8 cellular contexts compared by ENCODE assay signal in genomic region chr11:68460741-68461283, GRCh38. TPM values are rescaled to one million over a fixed set of nuclear protein-coding genes. Genes with fewer than 3 reads are reported as not detected.
DNase-seq lines count a peak whose midpoint lies in the region; ATAC-seq, FAIRE-seq and TF ChIP-seq lines count a peak whose summit lies in the region.

PPP6R3 (plus strand) TSS chr11:68460752; CDS start chr11:68537665, 76,913 bp downstream.

- no peak within 1 kb of the TSS for H2BK12ac ChIP-seq in H1 (ENCODE audit: low read depth, low read length)

- H2BK15ac ChIP-seq in H1 (ENCODE audit: low read length) = no peak within 1 kb of the TSS

- no peak for TF ChIP-seq CTCF in HCT116 (IDR thresholded peaks at IDR 0.05 in 2 of 3, conservative IDR thresholded peaks at IDR 0.05 in 1 of 3; ENCODE audit: borderline replicate concordance in 1 of 3, insufficient read depth in 1 of 3, low read depth in 2 of 3, low read length in 2 of 3)
- TF ChIP-seq CTCF in OCI-LY7 (conservative IDR thresholded peaks at IDR 0.05; ENCODE audit: low read length) = no peak
- TF ChIP-seq CTCF in H1 (IDR thresholded peaks at IDR 0.05; ENCODE audit: control extremely low read depth in 1 of 3, insufficient read depth in 1 of 3, low read depth in 1 of 3, low read length in 3 of 3) = no peak

- POLR2A ChIA-PET in HCT116 (lab: Charles Lee) (no interaction called here), OCI-LY7 (lab: Charles Lee) (interaction anchor here (0.6 to 1.4 kb wide), 3 partner anchors 19 to 104 kb away, joined by 4 to 6 read pairs (median 5); no protein-coding TSS in a partner anchor), H1 (lab: Charles Lee; ENCODE audit: partially characterized antibody) (interaction anchor here (0.9 to 2.1 kb wide), 8 partner anchors 9 to 223 kb away, joined by 3 to 8 read pairs (median 4); partner anchors contain the start of gene C11orf24)

- H3K4me1 ChIP-seq in HCT116 (ENCODE audit: control insufficient read depth in 1 of 2, insufficient read depth in 2 of 2, low read length in 2 of 2) (peaks cover 10 to 26% of the 10 kb centered on the region in 2 experiments), OCI-LY7 (ENCODE audit: insufficient read depth, low read length, poor library complexity, severe bottlenecking) (peaks cover 42% of the 10 kb centered on the region), H1 (replicated peaks in 1 of 4; ENCODE audit: control insufficient read depth in 3 of 4, insufficient read depth in 4 of 4, low read length in 3 of 4) (peaks cover 0 to 8% (median 3%) of the 10 kb centered on the region in 4 experiments; a peak in 6 of 7 replicates), mucosa of stomach (ENCODE audit: control insufficient read depth, insufficient read depth, low read length) (peaks cover 47% of the 10 kb centered on the region)

- peak; percentile 48 for ATAC-seq in HCT116

- no peak within 1 kb of the TSS for H2BK20ac ChIP-seq in H1 (ENCODE audit: low read length)

- H2BK120ac ChIP-seq in H1 (replicated peaks; ENCODE audit: low read depth, low read length) = no peak within 1 kb of the TSS

- no peak for TF ChIP-seq EP300 in H1 (IDR thresholded peaks at IDR 0.05; ENCODE audit: borderline replicate concordance in 1 of 2, low read depth in 2 of 2, low read length in 2 of 2)

- RAD21 ChIA-PET in HCT116 (lab: Charles Lee; ENCODE audit: low non-redundant PET in 1 of 2, low total read pairs in 2 of 2, uncharacterized antibody in 2 of 2, unreplicated experiment in 2 of 2) = no interaction called here

- H3K79me1 ChIP-seq in H1 (ENCODE audit: low read depth, low read length) = peaks cover 6% of the 10 kb centered on the region

- H3K18ac ChIP-seq in H1 (ENCODE audit: extremely low read depth, low read length) = peak within 1 kb of the TSS; percentile 71

- no peaks in the 10 kb centered on the region for H3K9me2 ChIP-seq in HCT116 (ENCODE audit: insufficient read depth)
- H3K9me2 ChIP-seq in OCI-LY7 (ENCODE audit: insufficient read depth, low read length) = no peaks in the 10 kb centered on the region

- FAIRE-seq in H1 (lab: Jason Lieb, UNC) = no peak

- CTCF ChIA-PET in HCT116 (lab: Charles Lee) (no interaction called here), OCI-LY7 (lab: Charles Lee; ENCODE audit: unreplicated experiment) (no interaction called here), H1 (lab: Charles Lee; ENCODE audit: partially characterized antibody) (interaction anchor here (1.0 kb wide), 1 partner anchor 14 kb away, joined by 3 read pairs; no protein-coding TSS in a partner anchor)

- intact Hi-C loops in HCT116 (cut with micrococcal nuclease) (no loop called here), OCI-LY7 (cut with micrococcal nuclease; ENCODE audit: unreplicated experiment) (loop anchor here (5.0 kb wide), 1 partner anchor 36 kb away; no protein-coding TSS in a partner anchor)

- H2AK5ac ChIP-seq in H1 (ENCODE audit: low read depth, low read length) = no peak within 1 kb of the TSS; the same call in 1 of the 2 replicates

- H3K23me2 ChIP-seq in H1 (ENCODE audit: low read depth, low read length) = peaks cover 12% of the 10 kb centered on the region

- BruUV-seq in HCT116 (replicated peaks; lab: Mats Ljungman, UMichigan) = no TSS peak
- no TSS peak for BruUV-seq in OCI-LY7 (replicated peaks; lab: Mats Ljungman, UMichigan)

- H3K14ac ChIP-seq in H1 (ENCODE audit: insufficient read length) = no peak within 1 kb of the TSS

- peak within 1 kb of the TSS; percentile 75 for H2BK5ac ChIP-seq in H1 (ENCODE audit: low read depth, low read length)

- H3K4ac ChIP-seq in H1 (replicated peaks; ENCODE audit: insufficient read length, low read depth, low read length) = no peak within 1 kb of the TSS

- peak within 1 kb of the TSS; percentile 30 for H4K91ac ChIP-seq in H1 (replicated peaks; ENCODE audit: insufficient read length, low read length)

- H3K9me3 ChIP-seq in HCT116 (ENCODE audit: control insufficient read depth in 1 of 2, insufficient read depth in 1 of 2, low read depth in 1 of 2, low read length in 2 of 2) (no peaks in the 10 kb centered on the region), OCI-LY7 (ENCODE audit: low read length) (no peaks in the 10 kb centered on the region), H1 (ENCODE audit: insufficient read depth in 2 of 2, low read depth in 1 of 2, low read length in 1 of 2) (no peaks in the 10 kb centered on the region), mucosa of stomach (ENCODE audit: control insufficient read depth, low read length) (no peaks in the 10 kb centered on the region)

- H3K9ac ChIP-seq in HCT116 (ENCODE audit: low read length) (peak within 1 kb of the TSS; percentile 86), H1 (replicated peaks in 1 of 4; ENCODE audit: extremely low read depth in 1 of 4, low read depth in 3 of 4, low read length in 3 of 4) (peak within 1 kb of the TSS; percentile 85 to 97 (median 95)), mucosa of stomach (ENCODE audit: low read length) (peak within 1 kb of the TSS; percentile 84)

- H3K27me3 ChIP-seq in HCT116 (ENCODE audit: insufficient read depth, low read length) = no peaks in the 10 kb centered on the region
- H3K27me3 ChIP-seq in H1 (replicated peaks in 1 of 4; ENCODE audit: control insufficient read depth in 3 of 4, extremely low read depth in 1 of 4, insufficient read depth in 3 of 4, low read length in 3 of 4) = no peaks in the 10 kb centered on the region
- no peaks in the 10 kb centered on the region for H3K27me3 ChIP-seq in mucosa of stomach (ENCODE audit: control insufficient read depth, insufficient read depth, low read length)

- H3K27ac ChIP-seq in HCT116 (ENCODE audit: low read depth, low read length) = peak within 1 kb of the TSS; percentile 87
- peak within 1 kb of the TSS; percentile 66 for H3K27ac ChIP-seq in OCI-LY7 (ENCODE audit: low read depth, low read length, poor library complexity, severe bottlenecking)
- H3K27ac ChIP-seq in H1 (ENCODE audit: low read depth, low read length) = peak within 1 kb of the TSS; percentile 97

- peak; percentile 89 for TF ChIP-seq POLR2A in GM15510 (IDR thresholded peaks at IDR 0.05; ENCODE audit: borderline replicate concordance, extremely low read depth, insufficient read length)
- TF ChIP-seq POLR2A in HCT116 (IDR thresholded peaks at IDR 0.05; ENCODE audit: borderline replicate concordance, extremely low read depth, insufficient read depth, insufficient read length) = peak; percentile 53
- TF ChIP-seq POLR2A in H1 (IDR thresholded peaks at IDR 0.05; ENCODE audit: control extremely low read depth in 1 of 2, low read depth in 2 of 2, low read length in 2 of 2) = peak in 1 of 2 experiments; percentile 50; a peak in 1 of 3 replicates

- TF ChIP-seq RAD21 in HCT116 (IDR thresholded peaks at IDR 0.05; ENCODE audit: low read depth) (no peak), H1 (IDR thresholded peaks at IDR 0.05 in 1 of 2, conservative IDR thresholded peaks at IDR 0.05 in 1 of 2; ENCODE audit: low read depth in 2 of 2, low read length in 2 of 2) (no peak)

- peak within 1 kb of the TSS; percentile 52 for H2AFZ ChIP-seq in HCT116 (ENCODE audit: low read depth, low read length, poor library complexity, severe bottlenecking)
- peak within 1 kb of the TSS; percentile 85 for H2AFZ ChIP-seq in OCI-LY7 (ENCODE audit: low read length)
- H2AFZ ChIP-seq in H1 (ENCODE audit: low read length) = no peak within 1 kb of the TSS

- peak within 1 kb of the TSS; percentile 51 for H4K5ac ChIP-seq in H1 (ENCODE audit: insufficient read length, low read depth, low read length)

- H4K20me1 ChIP-seq in HCT116 (ENCODE audit: insufficient read depth) = peaks cover 37% of the 10 kb centered on the region
- H4K20me1 ChIP-seq in OCI-LY7 (ENCODE audit: insufficient read depth, low read length) = peaks cover 35% of the 10 kb centered on the region
- peaks cover 24 to 28% of the 10 kb centered on the region in 2 experiments for H4K20me1 ChIP-seq in H1 (replicated peaks in 1 of 2; ENCODE audit: control insufficient read depth in 1 of 2, insufficient read depth in 2 of 2, low read length in 2 of 2)

- H3K4me2 ChIP-seq in HCT116 (ENCODE audit: low read length) (peak within 1 kb of the TSS; percentile 99), OCI-LY7 (ENCODE audit: low read length) (peak within 1 kb of the TSS; percentile 91), H1 (ENCODE audit: insufficient read depth in 1 of 2, low read depth in 2 of 2, low read length in 2 of 2) (peak within 1 kb of the TSS; percentile 98)

- H3K56ac ChIP-seq in H1 (replicated peaks; ENCODE audit: insufficient read length, low read depth, low read length) = no peak within 1 kb of the TSS

- peak within 1 kb of the TSS; percentile 99; the same call in 1 of the 2 replicates for H4K8ac ChIP-seq in H1 (ENCODE audit: extremely low read depth, insufficient read depth, low read length)

- H3K23ac ChIP-seq in H1 (ENCODE audit: insufficient read length) = no peak within 1 kb of the TSS

- H3K4me3 ChIP-seq in HCT116 (replicated peaks in 1 of 2; ENCODE audit: low read depth in 1 of 2, low read length in 2 of 2) (peak within 1 kb of the TSS; percentile 67 to 81), OCI-LY7 (ENCODE audit: low read depth, low read length, poor library complexity, severe bottlenecking) (peak within 1 kb of the TSS; percentile 80), H1 (ENCODE audit: extremely low read depth in 1 of 4, insufficient read depth in 2 of 4, low read depth in 3 of 4, low read length in 4 of 4) (peak within 1 kb of the TSS; percentile 92 to 99 (median 95)), mucosa of stomach (ENCODE audit: low read length) (peak within 1 kb of the TSS; percentile 75)

- DNase-seq in HCT116 (ENCODE audit: low read depth, low spot score) (no peak), OCI-LY7 (ENCODE audit: low spot score) (no peak), H1 (ENCODE audit: low read depth in 1 of 2, low spot score in 2 of 2) (no peak), NOMO-1 treated with DMSO at 0.1 percent for 48 hours (lab: John Stamatoyannopoulos, UW; ENCODE audit: unreplicated experiment) (no peak), GOT3 (lab: John Stamatoyannopoulos, UW) (no peak), NCI-H2081 treated with DMSO at 0.1 percent for 48 hours (lab: John Stamatoyannopoulos, UW) (no peak)

- peaks cover 52% of the 10 kb centered on the region for H3K79me2 ChIP-seq in HCT116 (ENCODE audit: insufficient read depth, low read length)
- peaks cover 52% of the 10 kb centered on the region for H3K79me2 ChIP-seq in OCI-LY7 (ENCODE audit: insufficient read depth, low read depth, low read length)
- peaks cover 47 to 50% of the 10 kb centered on the region in 2 experiments for H3K79me2 ChIP-seq in H1 (ENCODE audit: control insufficient read depth in 1 of 2, insufficient read depth in 2 of 2, low read length in 2 of 2)

- WGBS in H1 (ENCODE audit: extremely low coverage in 1 of 2, insufficient coverage in 1 of 2, insufficient read length in 1 of 2, insufficient replicate concordance in 2 of 2, low coverage in 1 of 2, low lambda C conversion rate in 2 of 2, missing lambda C conversion rate in 1 of 2), 2 experiments = 9% methylated on average over 8 of the region's 81 CpGs; no CpG with 5 or more reads in 1 of the 2 experiments

- H3K36me3 ChIP-seq in HCT116 (ENCODE audit: control insufficient read depth in 1 of 2, insufficient read depth in 2 of 2, low read length in 2 of 2) (no peaks in the 10 kb centered on the region; a peak in 1 of 4 replicates), OCI-LY7 (ENCODE audit: insufficient read depth, low read length) (peaks cover 30% of the 10 kb centered on the region), H1 (ENCODE audit: control insufficient read depth in 2 of 4, insufficient read depth in 4 of 4, low read length in 3 of 4) (no peaks in the 10 kb centered on the region; a peak in 2 of 8 replicates), mucosa of stomach (ENCODE audit: control insufficient read depth, insufficient read depth, low read length) (no peaks in the 10 kb centered on the region)

RNA-seq across cellular contexts. Expression of gene PPP6R3, which starts in this region (rescaled TPM):
- total RNA-seq in HCT116 (2021; ENCODE audit: unreplicated experiment) (113 TPM), OCI-LY7 (2022) (122 and 132 TPM in 2 replicates)
- 57.0 and 58.0 TPM in 2 replicates for polyA plus RNA-seq in HCT116 (2012)
- total RNA-seq in OCI-LY7 (2014; rRNA removed; shearing (Covaris generic)) = 151 and 166 TPM in 2 replicates
- total RNA-seq in H1 (2021; fragmentation: NEBNext Ultra II Directional; extraction: Animal tissue kit (Norgen Biotek cat#: 25700)) = 146 and 150 TPM in 2 replicates
- 44.6 and 48.8 TPM in 2 replicates for polyA plus RNA-seq in H1 (2011; rRNA removed)
- polyA plus RNA-seq in H1 (2011; cell fraction: cytosol; rRNA removed) = 56.3 TPM
- polyA plus RNA-seq in H1 (2011; cell fraction: nucleus; rRNA removed) = 109 TPM
- polyA plus RNA-seq in H1 (2012, experiment 1 of 2) = 58.7 to 84.4 TPM (median 70.3 TPM) in 4 replicates
- 7.0 TPM for polyA plus RNA-seq in H1 (2012, experiment 2 of 2)
- 64.9 TPM for polyA plus RNA-seq in H1 (2013, experiment 1 of 2)
- 66.0 TPM for polyA plus RNA-seq in H1 (2013, experiment 2 of 2)
- polyA minus RNA-seq in H1 (2011; rRNA and poly(A)+ RNA removed) = 113 and 126 TPM in 2 replicates
- 150 TPM for polyA minus RNA-seq in H1 (2011; cell fraction: cytosol; rRNA and poly(A)+ RNA removed)
- polyA minus RNA-seq in H1 (2011; cell fraction: nucleus; rRNA and poly(A)+ RNA removed) = 209 TPM
